ENCODE assay signal across 1 cellular context in the genomic region with DNA sequence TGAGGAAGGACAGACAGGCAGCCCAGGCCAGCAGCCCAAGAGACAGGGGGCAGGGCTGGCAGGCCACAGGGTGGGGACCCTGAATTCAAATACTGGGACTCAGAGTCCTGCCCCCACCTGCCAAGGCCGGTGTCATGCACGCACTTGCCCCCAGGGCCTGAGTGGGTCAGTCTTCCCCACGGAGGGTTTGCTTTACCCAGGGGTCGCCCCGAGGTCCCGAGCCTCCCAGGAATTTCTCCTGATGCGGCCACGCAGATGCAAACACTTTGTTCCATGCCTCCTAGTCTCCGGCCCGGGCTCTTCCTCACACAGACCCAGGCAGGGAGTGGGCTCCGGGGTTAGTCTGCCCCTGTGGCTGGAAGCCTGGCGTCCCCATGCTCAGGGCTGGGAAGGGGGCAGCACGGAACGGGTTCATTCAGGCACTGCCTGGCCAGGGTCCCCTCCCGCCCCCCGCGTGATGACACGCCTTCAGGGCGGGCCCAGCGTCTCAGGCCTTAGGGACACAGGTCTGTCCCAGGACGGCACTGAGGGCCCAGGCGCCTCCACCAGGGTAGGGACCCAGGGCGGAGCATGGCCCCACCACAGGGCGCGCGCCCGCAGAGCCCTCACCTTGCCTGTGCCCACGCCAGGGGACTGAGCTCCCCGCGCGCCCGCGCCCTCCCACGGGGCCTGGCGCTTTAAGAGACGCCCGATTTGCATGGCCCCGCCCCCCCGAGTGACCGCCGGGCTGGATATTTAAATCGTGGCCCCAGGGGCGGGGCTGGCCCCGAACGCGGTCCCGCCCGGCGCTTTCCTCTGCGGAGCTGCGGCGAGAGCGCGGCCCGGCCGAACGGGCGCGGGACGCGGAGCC.
TF ChIP-seq lines count a peak whose summit lies in the region.

Gene SNED1 (plus strand): TSS at position 763 of the 850 bp plus-strand sequence. CDS start 220 bp downstream, outside the sequence.

TF ChIP-seq in GM12878, 131 proteins besides CTCF, POLR2A, EP300 and RAD21 (continued from another document):
- TF ChIP-seq, protein P1, sequence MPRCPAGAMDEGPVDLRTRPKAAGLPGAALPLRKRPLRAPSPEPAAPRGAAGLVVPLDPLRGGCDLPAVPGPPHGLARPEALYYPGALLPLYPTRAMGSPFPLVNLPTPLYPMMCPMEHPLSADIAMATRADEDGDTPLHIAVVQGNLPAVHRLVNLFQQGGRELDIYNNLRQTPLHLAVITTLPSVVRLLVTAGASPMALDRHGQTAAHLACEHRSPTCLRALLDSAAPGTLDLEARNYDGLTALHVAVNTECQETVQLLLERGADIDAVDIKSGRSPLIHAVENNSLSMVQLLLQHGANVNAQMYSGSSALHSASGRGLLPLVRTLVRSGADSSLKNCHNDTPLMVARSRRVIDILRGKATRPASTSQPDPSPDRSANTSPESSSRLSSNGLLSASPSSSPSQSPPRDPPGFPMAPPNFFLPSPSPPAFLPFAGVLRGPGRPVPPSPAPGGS (IDR thresholded peaks at IDR 0.05; ENCODE audit: borderline replicate concordance, insufficient read depth, low read depth, low read length, poor library complexity, severe bottlenecking), result no peak
- TF ChIP-seq E2F4 (IDR thresholded peaks at IDR 0.05; ENCODE audit: low read depth, low read length), result no peak
- TF ChIP-seq, protein P2, sequence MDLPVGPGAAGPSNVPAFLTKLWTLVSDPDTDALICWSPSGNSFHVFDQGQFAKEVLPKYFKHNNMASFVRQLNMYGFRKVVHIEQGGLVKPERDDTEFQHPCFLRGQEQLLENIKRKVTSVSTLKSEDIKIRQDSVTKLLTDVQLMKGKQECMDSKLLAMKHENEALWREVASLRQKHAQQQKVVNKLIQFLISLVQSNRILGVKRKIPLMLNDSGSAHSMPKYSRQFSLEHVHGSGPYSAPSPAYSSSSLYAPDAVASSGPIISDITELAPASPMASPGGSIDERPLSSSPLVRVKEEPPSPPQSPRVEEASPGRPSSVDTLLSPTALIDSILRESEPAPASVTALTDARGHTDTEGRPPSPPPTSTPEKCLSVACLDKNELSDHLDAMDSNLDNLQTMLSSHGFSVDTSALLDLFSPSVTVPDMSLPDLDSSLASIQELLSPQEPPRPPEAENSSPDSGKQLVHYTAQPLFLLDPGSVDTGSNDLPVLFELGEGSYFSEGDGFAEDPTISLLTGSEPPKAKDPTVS (IDR thresholded peaks at IDR 0.05; ENCODE audit: low read depth, low read length), result no peak
- no peak for TF ChIP-seq SUPT20H (IDR thresholded peaks at IDR 0.05; ENCODE audit: borderline replicate concordance, control insufficient read depth, low read depth, low read length)
- no peak for TF ChIP-seq TAF1 (IDR thresholded peaks at IDR 0.05; ENCODE audit: borderline replicate concordance, low read depth, low read length)
